ENCODE assay signal across 1 cellular context in the genomic region with DNA sequence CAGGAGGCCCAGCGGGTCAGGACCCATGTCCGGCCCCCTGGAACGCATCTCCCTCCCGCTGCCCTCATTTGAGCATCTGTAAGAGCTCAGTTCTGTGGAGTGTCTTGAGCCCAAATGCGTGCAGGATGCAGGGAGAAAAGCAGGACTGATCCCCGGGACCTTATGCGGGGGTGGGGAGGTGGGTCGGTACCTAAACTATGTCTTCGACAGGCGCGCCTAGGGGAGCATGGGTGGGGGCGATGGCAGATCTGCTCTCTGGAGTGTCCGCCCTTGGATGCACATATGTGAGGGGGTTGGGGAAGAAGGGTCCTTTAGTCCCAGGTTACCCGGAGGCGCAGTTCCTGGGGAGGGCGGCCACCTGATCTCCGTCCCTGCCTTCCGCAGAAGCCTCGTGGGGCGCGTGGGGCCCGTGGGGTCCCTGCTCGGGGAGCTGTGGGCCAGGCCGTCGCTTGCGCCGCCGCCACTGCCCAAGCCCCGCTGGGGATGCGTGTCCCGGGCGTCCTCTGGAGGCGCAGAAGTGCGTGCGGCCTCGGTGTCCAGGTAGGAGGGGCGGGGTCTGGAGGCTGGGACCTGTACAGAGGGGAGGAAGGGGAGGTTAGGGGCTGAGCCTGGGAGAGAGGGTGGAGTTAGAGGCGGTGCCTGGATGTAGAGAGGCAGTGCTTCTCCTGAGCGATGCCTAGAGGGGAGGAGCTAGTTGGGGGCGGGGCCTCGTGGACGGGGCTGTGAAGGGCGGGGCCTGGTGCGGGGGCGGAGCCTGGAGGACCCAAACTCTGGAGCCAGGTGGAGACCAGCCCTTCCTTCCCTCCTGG.
TF ChIP-seq lines count a peak whose summit lies in the region.

No MANE protein-coding gene starts in this region.

TF ChIP-seq in SK-N-SH, 30 proteins besides CTCF, POLR2A, EP300 and RAD21:
- TF ChIP-seq TEAD4 (IDR thresholded peaks at IDR 0.05; ENCODE audit: borderline replicate concordance, insufficient read depth) (no peak), FOXJ3 (CRISPR knock-in tag; IDR thresholded peaks at IDR 0.05) (no peak), RXRA (IDR thresholded peaks at IDR 0.05; ENCODE audit: borderline replicate concordance, low read depth) (no peak), RCOR1 (IDR thresholded peaks at IDR 0.05; ENCODE audit: low read length) (no peak), POLR2AphosphoS5 (IDR thresholded peaks at IDR 0.05; ENCODE audit: low read depth, low read length) (no peak), GATA2 (CRISPR knock-in tag; IDR thresholded peaks at IDR 0.05) (no peak), JUND (IDR thresholded peaks at IDR 0.05) (no peak), TCF12 (IDR thresholded peaks at IDR 0.05) (no peak)
- TF ChIP-seq, protein P1, sequence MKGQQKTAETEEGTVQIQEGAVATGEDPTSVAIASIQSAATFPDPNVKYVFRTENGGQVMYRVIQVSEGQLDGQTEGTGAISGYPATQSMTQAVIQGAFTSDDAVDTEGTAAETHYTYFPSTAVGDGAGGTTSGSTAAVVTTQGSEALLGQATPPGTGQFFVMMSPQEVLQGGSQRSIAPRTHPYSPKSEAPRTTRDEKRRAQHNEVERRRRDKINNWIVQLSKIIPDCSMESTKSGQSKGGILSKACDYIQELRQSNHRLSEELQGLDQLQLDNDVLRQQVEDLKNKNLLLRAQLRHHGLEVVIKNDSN (IDR thresholded peaks at IDR 0.05; ENCODE audit: borderline replicate concordance, low read depth) = no peak
- TF ChIP-seq, protein P2, sequence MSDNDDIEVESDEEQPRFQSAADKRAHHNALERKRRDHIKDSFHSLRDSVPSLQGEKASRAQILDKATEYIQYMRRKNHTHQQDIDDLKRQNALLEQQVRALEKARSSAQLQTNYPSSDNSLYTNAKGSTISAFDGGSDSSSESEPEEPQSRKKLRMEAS (IDR thresholded peaks at IDR 0.05; ENCODE audit: low read depth) = no peak
- TF ChIP-seq, protein P3, sequence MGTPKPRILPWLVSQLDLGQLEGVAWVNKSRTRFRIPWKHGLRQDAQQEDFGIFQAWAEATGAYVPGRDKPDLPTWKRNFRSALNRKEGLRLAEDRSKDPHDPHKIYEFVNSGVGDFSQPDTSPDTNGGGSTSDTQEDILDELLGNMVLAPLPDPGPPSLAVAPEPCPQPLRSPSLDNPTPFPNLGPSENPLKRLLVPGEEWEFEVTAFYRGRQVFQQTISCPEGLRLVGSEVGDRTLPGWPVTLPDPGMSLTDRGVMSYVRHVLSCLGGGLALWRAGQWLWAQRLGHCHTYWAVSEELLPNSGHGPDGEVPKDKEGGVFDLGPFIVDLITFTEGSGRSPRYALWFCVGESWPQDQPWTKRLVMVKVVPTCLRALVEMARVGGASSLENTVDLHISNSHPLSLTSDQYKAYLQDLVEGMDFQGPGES (IDR thresholded peaks at IDR 0.05; ENCODE audit: low read depth, low read length) = no peak
- TF ChIP-seq, protein P4, sequence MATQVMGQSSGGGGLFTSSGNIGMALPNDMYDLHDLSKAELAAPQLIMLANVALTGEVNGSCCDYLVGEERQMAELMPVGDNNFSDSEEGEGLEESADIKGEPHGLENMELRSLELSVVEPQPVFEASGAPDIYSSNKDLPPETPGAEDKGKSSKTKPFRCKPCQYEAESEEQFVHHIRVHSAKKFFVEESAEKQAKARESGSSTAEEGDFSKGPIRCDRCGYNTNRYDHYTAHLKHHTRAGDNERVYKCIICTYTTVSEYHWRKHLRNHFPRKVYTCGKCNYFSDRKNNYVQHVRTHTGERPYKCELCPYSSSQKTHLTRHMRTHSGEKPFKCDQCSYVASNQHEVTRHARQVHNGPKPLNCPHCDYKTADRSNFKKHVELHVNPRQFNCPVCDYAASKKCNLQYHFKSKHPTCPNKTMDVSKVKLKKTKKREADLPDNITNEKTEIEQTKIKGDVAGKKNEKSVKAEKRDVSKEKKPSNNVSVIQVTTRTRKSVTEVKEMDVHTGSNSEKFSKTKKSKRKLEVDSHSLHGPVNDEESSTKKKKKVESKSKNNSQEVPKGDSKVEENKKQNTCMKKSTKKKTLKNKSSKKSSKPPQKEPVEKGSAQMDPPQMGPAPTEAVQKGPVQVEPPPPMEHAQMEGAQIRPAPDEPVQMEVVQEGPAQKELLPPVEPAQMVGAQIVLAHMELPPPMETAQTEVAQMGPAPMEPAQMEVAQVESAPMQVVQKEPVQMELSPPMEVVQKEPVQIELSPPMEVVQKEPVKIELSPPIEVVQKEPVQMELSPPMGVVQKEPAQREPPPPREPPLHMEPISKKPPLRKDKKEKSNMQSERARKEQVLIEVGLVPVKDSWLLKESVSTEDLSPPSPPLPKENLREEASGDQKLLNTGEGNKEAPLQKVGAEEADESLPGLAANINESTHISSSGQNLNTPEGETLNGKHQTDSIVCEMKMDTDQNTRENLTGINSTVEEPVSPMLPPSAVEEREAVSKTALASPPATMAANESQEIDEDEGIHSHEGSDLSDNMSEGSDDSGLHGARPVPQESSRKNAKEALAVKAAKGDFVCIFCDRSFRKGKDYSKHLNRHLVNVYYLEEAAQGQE (IDR thresholded peaks at IDR 0.05; ENCODE audit: low read depth, low read length) = no peak
